10 cellular contexts compared by ENCODE assay signal in the genomic region with DNA sequence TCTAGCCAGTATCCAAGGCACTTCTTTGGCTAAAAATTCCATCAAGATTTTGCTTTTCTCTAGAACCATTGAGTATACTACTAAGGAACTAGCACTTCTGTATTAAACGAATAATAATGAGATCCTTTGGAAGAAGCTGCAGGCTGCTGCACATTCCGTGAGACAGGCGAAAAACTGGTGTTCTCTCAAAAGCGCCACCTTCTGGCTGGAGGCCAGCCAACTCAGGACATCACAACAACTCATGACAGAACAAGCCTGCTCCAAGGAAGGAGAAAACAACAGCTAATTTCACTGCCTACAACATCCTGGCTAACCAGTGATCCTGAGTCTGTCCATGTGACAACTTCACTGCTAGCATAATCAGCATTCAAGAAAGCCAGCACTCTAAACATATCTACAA.
A peak's percentile ranks its signal among the peaks of the same experiment; 100 is the strongest.
DNase-seq lines count a peak whose midpoint lies in the region; ATAC-seq, FAIRE-seq and TF ChIP-seq lines count a peak whose summit lies in the region.
"Had no signal": no experiment of that assay in that cellular context is flagged by ENCODE, and none has a peak within 500 bp of the region (broad histone marks: within the 10 kb centered on the region; RNA-seq: fewer than 3 reads in every experiment).

No MANE protein-coding gene starts in this region.

- H3K27me3 ChIP-seq in mammary epithelial cell (ENCODE audit: insufficient read depth, low read length) (no peaks in the 10 kb centered on the region), pancreas (peaks cover 0 to 6% (median 0%) of the 10 kb centered on the region in 4 donors), upper lobe of left lung (no peaks in the 10 kb centered on the region)

- FAIRE-seq in pancreas (lab: Jason Lieb, UNC) = no peak
- no peak for FAIRE-seq in GM12892 (lab: Jason Lieb, UNC)

- H3K4me1 ChIP-seq in mammary epithelial cell (ENCODE audit: insufficient read depth, low read length) (no peaks in the 10 kb centered on the region), pancreas (no peaks in the 10 kb centered on the region), upper lobe of left lung (no peaks in the 10 kb centered on the region)

- TF ChIP-seq POLR2A in upper lobe of left lung (IDR thresholded peaks at IDR 0.05) (no peak), GM12892 (IDR thresholded peaks at IDR 0.05; ENCODE audit: low read depth, low read length) (no peak)

- intact Hi-C loops in mammary epithelial cell (cut with micrococcal nuclease) (loop anchor here (5.0 kb wide), 1 partner anchor 52 kb away; no protein-coding TSS in a partner anchor), pancreas (cut with DNase I) (no loop called here)

- peak; percentile 24 to 53 for TF ChIP-seq CTCF in mammary epithelial cell (conservative IDR thresholded peaks at IDR 0.05 in 1 of 2, IDR thresholded peaks at IDR 0.05 in 1 of 2; ENCODE audit: extremely low read depth in 1 of 2, insufficient read depth in 1 of 2, low read depth in 1 of 2, low read length in 2 of 2)
- no peak for TF ChIP-seq CTCF in pancreas (IDR thresholded peaks at IDR 0.05)
- TF ChIP-seq CTCF in upper lobe of left lung (IDR thresholded peaks at IDR 0.05) = no peak

- dilution Hi-C loops in mammary epithelial cell (cut with HindIII; ENCODE audit: low sequenced_read_pairs) = no loop called here

- 21% methylated on average over 4 of the region's 4 CpGs for WGBS in mammary epithelial cell (ENCODE audit: low coverage, missing lambda C conversion rate)
- 35 to 63% methylated on average over 4 of the region's 4 CpGs for WGBS in pancreas, 2 donors
- WGBS in upper lobe of left lung, 2 donors = 57 to 65% methylated on average over 4 of the region's 4 CpGs

- no peak overlapping the region for H3K27ac ChIP-seq in mammary epithelial cell (ENCODE audit: insufficient read depth, low read depth, low read length)
- H3K27ac ChIP-seq in pancreas = no peak overlapping the region
- H3K27ac ChIP-seq in upper lobe of left lung = no peak overlapping the region

- H2AFZ ChIP-seq in mammary epithelial cell (ENCODE audit: low read depth, low read length) = peak overlapping the region; percentile 22

- H3K4me2 ChIP-seq in mammary epithelial cell (ENCODE audit: insufficient read depth, low read depth, low read length) = no peak overlapping the region

- ATAC-seq in GM21737 (IDR thresholded peaks at IDR 0.05; ENCODE audit: unreplicated experiment) (peak; percentile 59), pancreas (no peak), upper lobe of left lung (ENCODE audit: low FRiP score in 2 of 2) (no peak)
- ATAC-seq: left colon, T-cell had no signal

- no peaks in the 10 kb centered on the region for H4K20me1 ChIP-seq in mammary epithelial cell (ENCODE audit: insufficient read depth, low read length)

- CTCF ChIA-PET in mammary epithelial cell (lab: Charles Lee; ENCODE audit: low non-redundant PET) = interaction anchor here (0.9 kb wide), 1 partner anchor 52 kb away, joined by 3 read pairs; no protein-coding TSS in a partner anchor

- BruUV-seq in mammary epithelial cell (replicated peaks; lab: Mats Ljungman, UMichigan) = no TSS peak

- H3K9me3 ChIP-seq in mammary epithelial cell (replicated peaks; ENCODE audit: insufficient read depth, low read length) (no peaks in the 10 kb centered on the region), pancreas (no peaks in the 10 kb centered on the region), upper lobe of left lung (no peaks in the 10 kb centered on the region)

- H3K9ac ChIP-seq in mammary epithelial cell (ENCODE audit: insufficient read depth, low read length) = no peak overlapping the region

- TF ChIP-seq EP300 in upper lobe of left lung (IDR thresholded peaks at IDR 0.05) = no peak

- H3K36me3 ChIP-seq in mammary epithelial cell (ENCODE audit: insufficient read depth, low read length) = no peaks in the 10 kb centered on the region
- no peaks in the 10 kb centered on the region for H3K36me3 ChIP-seq in pancreas
- H3K36me3 ChIP-seq in upper lobe of left lung = no peaks in the 10 kb centered on the region

- H3K79me2 ChIP-seq in mammary epithelial cell (ENCODE audit: insufficient read depth, low read length) = no peaks in the 10 kb centered on the region

- DNase-seq in ELF-1 (ENCODE audit: low read depth, low spot score) = peak; percentile 75
- DNase-seq in NCI-H69 (lab: John Stamatoyannopoulos, UW) = peak; percentile 68
- DNase-seq in mammary epithelial cell = peak; percentile 39
- peak in 4 of 6 donors; percentile 15 to 71 (median 40) for DNase-seq in pancreas
- no peak for DNase-seq in hepatic stellate cell (ENCODE audit: low spot score)
- no peak for DNase-seq in upper lobe of left lung
- DNase-seq in GM12892 (ENCODE audit: insufficient read length) = no peak

- in situ Hi-C loops in mammary epithelial cell (cut with MboI; ENCODE audit: low sequenced_read_pairs in 2 of 2) = no loop called here

- H3K4me3 ChIP-seq in mammary epithelial cell (replicated peaks in 1 of 3; ENCODE audit: insufficient read depth in 1 of 3, low read depth in 2 of 3, low read length in 3 of 3) (no peak overlapping the region), pancreas (no peak overlapping the region), upper lobe of left lung (no peak overlapping the region)

Comparison
In these comparisons a context has a peak if more than half of its experiments do, and no peak if none do; other contexts are left out.
1. DNase-seq: peak in ELF-1 (single experiment), NCI-H69 (single experiment), mammary epithelial cell (single experiment) and pancreas (4 of 6); none in hepatic stellate cell (single experiment), upper lobe of left lung (0 of 2) and GM12892 (single experiment).
2. CTCF ChIP-seq: peak in mammary epithelial cell (2 of 2); none in pancreas (0 of 4) and upper lobe of left lung (0 of 6).